ENCODE assay signal across 1 cellular context in the genomic region with DNA sequence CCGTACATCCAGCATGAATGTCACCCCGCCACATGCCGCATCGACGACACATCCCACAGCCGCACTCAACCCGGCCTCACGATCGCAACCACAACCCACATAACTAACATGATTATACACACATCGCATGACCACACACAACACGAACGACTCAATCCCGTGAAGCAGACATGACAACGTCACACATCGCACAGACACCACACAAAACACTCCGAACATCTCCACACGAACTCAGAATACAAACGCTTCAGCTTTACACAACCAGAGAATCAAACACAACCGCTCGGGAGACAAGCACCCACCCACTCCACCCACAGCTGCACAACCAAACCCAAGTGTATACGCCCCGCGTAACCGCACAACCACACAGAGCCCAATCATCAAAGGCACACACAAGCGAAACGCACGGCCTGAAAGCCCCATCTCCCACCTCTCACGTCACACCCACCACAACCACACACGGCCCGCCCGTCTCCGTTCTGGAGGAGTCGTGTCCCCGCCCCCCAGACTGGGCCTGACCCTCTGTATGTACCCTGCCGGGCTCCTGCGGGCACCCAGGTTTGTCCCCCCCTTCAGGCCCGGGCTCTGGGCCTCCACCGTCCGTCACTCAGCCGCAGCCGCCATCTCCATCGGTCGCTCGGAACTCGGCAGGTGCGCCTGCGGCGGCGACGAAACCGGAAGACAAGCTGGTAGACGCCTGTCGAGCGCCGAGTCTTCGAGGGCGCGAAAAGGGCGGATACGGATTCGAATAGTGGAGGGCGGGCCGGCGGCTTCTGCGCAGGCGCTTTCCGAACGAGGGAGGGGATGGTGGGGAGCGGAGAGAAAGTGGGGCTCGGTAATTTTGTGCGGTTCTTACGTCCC.
TF ChIP-seq lines count a peak whose summit lies in the region.

A gene (minus strand): TSS at position 646 of the 861 bp plus-strand sequence. CDS start 3,028 bp downstream, outside the sequence.

TF ChIP-seq in HepG2, 621 proteins besides CTCF, POLR2A, EP300 and RAD21 (continued from another document and continues in another):
- TF ChIP-seq, protein P1, sequence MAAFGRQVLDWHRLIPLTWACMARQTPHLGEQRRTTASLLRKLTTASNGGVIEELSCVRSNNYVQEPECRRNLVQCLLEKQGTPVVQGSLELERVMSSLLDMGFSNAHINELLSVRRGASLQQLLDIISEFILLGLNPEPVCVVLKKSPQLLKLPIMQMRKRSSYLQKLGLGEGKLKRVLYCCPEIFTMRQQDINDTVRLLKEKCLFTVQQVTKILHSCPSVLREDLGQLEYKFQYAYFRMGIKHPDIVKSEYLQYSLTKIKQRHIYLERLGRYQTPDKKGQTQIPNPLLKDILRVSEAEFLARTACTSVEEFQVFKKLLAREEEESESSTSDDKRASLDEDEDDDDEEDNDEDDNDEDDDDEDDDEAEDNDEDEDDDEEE (CRISPR knock-in tag; IDR thresholded peaks at IDR 0.05), result no peak
- TF ChIP-seq SP2 (CRISPR knock-in tag; IDR thresholded peaks at IDR 0.05), result peak; percentile 68
- TF ChIP-seq, protein P2, sequence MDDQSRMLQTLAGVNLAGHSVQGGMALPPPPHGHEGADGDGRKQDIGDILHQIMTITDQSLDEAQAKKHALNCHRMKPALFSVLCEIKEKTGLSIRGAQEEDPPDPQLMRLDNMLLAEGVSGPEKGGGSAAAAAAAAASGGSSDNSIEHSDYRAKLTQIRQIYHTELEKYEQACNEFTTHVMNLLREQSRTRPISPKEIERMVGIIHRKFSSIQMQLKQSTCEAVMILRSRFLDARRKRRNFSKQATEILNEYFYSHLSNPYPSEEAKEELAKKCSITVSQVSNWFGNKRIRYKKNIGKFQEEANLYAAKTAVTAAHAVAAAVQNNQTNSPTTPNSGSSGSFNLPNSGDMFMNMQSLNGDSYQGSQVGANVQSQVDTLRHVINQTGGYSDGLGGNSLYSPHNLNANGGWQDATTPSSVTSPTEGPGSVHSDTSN (CRISPR knock-in tag; IDR thresholded peaks at IDR 0.05; ENCODE audit: borderline replicate concordance), result 0 out of 2 replicates have a peak, but pooled peaks have one; percentile 47
- TF ChIP-seq ZNF343 (CRISPR knock-in tag; IDR thresholded peaks at IDR 0.05), result no peak
- TF ChIP-seq, protein P3, sequence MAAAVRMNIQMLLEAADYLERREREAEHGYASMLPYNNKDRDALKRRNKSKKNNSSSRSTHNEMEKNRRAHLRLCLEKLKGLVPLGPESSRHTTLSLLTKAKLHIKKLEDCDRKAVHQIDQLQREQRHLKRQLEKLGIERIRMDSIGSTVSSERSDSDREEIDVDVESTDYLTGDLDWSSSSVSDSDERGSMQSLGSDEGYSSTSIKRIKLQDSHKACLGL (CRISPR knock-in tag; IDR thresholded peaks at IDR 0.05), result peak; percentile 20; the same call in 1 of the 2 replicates
- TF ChIP-seq AGO2 (optimal IDR thresholded peaks at IDR 0.05; ENCODE audit: low read depth, low read length), result no peak
- TF ChIP-seq, protein P4, sequence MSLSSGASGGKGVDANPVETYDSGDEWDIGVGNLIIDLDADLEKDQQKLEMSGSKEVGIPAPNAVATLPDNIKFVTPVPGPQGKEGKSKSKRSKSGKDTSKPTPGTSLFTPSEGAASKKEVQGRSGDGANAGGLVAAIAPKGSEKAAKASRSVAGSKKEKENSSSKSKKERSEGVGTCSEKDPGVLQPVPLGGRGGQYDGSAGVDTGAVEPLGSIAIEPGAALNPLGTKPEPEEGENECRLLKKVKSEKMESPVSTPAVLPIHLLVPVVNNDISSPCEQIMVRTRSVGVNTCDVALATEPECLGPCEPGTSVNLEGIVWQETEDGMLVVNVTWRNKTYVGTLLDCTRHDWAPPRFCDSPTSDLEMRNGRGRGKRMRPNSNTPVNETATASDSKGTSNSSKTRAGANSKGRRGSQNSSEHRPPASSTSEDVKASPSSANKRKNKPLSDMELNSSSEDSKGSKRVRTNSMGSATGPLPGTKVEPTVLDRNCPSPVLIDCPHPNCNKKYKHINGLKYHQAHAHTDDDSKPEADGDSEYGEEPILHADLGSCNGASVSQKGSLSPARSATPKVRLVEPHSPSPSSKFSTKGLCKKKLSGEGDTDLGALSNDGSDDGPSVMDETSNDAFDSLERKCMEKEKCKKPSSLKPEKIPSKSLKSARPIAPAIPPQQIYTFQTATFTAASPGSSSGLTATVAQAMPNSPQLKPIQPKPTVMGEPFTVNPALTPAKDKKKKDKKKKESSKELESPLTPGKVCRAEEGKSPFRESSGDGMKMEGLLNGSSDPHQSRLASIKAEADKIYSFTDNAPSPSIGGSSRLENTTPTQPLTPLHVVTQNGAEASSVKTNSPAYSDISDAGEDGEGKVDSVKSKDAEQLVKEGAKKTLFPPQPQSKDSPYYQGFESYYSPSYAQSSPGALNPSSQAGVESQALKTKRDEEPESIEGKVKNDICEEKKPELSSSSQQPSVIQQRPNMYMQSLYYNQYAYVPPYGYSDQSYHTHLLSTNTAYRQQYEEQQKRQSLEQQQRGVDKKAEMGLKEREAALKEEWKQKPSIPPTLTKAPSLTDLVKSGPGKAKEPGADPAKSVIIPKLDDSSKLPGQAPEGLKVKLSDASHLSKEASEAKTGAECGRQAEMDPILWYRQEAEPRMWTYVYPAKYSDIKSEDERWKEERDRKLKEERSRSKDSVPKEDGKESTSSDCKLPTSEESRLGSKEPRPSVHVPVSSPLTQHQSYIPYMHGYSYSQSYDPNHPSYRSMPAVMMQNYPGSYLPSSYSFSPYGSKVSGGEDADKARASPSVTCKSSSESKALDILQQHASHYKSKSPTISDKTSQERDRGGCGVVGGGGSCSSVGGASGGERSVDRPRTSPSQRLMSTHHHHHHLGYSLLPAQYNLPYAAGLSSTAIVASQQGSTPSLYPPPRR (CRISPR knock-in tag; IDR thresholded peaks at IDR 0.05; ENCODE audit: borderline replicate concordance), result peak; percentile 48; the same call in 1 of the 2 replicates
- peak; percentile 93 for TF ChIP-seq ZNF350 (CRISPR knock-in tag; IDR thresholded peaks at IDR 0.05; ENCODE audit: borderline replicate concordance, low read depth)
- no peak for TF ChIP-seq SOX6 (IDR thresholded peaks at IDR 0.05)
- TF ChIP-seq SOX6 (CRISPR knock-in tag; IDR thresholded peaks at IDR 0.05), result peak; percentile 70
- peak; percentile 40; the same call in 1 of the 2 replicates for TF ChIP-seq ZNF629 (CRISPR knock-in tag; conservative IDR thresholded peaks at IDR 0.05)
- TF ChIP-seq, protein P5, sequence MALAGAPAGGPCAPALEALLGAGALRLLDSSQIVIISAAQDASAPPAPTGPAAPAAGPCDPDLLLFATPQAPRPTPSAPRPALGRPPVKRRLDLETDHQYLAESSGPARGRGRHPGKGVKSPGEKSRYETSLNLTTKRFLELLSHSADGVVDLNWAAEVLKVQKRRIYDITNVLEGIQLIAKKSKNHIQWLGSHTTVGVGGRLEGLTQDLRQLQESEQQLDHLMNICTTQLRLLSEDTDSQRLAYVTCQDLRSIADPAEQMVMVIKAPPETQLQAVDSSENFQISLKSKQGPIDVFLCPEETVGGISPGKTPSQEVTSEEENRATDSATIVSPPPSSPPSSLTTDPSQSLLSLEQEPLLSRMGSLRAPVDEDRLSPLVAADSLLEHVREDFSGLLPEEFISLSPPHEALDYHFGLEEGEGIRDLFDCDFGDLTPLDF (CRISPR knock-in tag; IDR thresholded peaks at IDR 0.05), result peak; percentile 99
- TF ChIP-seq HIVEP1 (CRISPR knock-in tag; IDR thresholded peaks at IDR 0.05), result peak; percentile 53; the same call in 1 of the 2 replicates
- TF ChIP-seq, protein P6, sequence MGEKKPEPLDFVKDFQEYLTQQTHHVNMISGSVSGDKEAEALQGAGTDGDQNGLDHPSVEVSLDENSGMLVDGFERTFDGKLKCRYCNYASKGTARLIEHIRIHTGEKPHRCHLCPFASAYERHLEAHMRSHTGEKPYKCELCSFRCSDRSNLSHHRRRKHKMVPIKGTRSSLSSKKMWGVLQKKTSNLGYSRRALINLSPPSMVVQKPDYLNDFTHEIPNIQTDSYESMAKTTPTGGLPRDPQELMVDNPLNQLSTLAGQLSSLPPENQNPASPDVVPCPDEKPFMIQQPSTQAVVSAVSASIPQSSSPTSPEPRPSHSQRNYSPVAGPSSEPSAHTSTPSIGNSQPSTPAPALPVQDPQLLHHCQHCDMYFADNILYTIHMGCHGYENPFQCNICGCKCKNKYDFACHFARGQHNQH (CRISPR knock-in tag; IDR thresholded peaks at IDR 0.05), result peak; percentile 92
- TF ChIP-seq, protein P7, sequence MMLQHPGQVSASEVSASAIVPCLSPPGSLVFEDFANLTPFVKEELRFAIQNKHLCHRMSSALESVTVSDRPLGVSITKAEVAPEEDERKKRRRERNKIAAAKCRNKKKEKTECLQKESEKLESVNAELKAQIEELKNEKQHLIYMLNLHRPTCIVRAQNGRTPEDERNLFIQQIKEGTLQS (CRISPR knock-in tag; IDR thresholded peaks at IDR 0.05), result peak; percentile 34; the same call in 1 of the 2 replicates
- TF ChIP-seq ZSCAN21 (CRISPR knock-in tag; IDR thresholded peaks at IDR 0.05; ENCODE audit: borderline replicate concordance), result peak; percentile 85
- TF ChIP-seq ZNF616 (CRISPR knock-in tag; IDR thresholded peaks at IDR 0.05; ENCODE audit: low read depth), result no peak; the same call in 1 of the 2 replicates
- TF ChIP-seq, protein P8, sequence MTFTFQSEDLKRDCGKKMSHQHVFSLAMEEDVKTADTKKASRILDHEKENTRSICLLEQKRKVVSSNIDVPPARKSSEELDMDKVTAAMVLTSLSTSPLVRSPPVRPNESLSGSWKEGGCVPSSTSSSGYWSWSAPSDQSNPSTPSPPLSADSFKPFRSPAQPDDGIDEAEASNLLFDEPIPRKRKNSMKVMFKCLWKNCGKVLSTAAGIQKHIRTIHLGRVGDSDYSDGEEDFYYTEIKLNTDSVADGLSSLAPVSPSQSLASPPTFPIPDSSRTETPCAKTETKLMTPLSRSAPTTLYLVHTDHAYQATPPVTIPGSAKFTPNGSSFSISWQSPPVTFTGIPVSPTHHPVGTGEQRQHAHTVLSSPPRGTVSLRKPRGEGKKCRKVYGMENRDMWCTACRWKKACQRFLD (CRISPR knock-in tag; IDR thresholded peaks at IDR 0.05; ENCODE audit: borderline replicate concordance), result no peak; the same call in 1 of the 2 replicates
- TF ChIP-seq ZNF263 (CRISPR knock-in tag; IDR thresholded peaks at IDR 0.05), result 0 out of 2 replicates have a peak, but pooled peaks have one; percentile 33
- TF ChIP-seq ZNF747 (CRISPR knock-in tag; IDR thresholded peaks at IDR 0.05; ENCODE audit: borderline replicate concordance), result no peak; the same call in 1 of the 2 replicates
- TF ChIP-seq XRCC5 (optimal IDR thresholded peaks at IDR 0.05; ENCODE audit: low read length), result peak; percentile 100
- TF ChIP-seq SNAPC2 (CRISPR knock-in tag; IDR thresholded peaks at IDR 0.05), result peak; percentile 83; the same call in 1 of the 2 replicates
- peak; percentile 58; the same call in 1 of the 2 replicates for TF ChIP-seq BRD4 (CRISPR knock-in tag; IDR thresholded peaks at IDR 0.05)
- 0 out of 2 replicates have a peak, but pooled peaks have one; percentile 59 for TF ChIP-seq ZNF720 (CRISPR knock-in tag; IDR thresholded peaks at IDR 0.05)
- TF ChIP-seq, protein P9, sequence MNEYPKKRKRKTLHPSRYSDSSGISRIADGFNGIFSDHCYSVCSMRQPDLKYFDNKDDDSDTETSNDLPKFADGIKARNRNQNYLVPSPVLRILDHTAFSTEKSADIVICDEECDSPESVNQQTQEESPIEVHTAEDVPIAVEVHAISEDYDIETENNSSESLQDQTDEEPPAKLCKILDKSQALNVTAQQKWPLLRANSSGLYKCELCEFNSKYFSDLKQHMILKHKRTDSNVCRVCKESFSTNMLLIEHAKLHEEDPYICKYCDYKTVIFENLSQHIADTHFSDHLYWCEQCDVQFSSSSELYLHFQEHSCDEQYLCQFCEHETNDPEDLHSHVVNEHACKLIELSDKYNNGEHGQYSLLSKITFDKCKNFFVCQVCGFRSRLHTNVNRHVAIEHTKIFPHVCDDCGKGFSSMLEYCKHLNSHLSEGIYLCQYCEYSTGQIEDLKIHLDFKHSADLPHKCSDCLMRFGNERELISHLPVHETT (CRISPR knock-in tag; conservative IDR thresholded peaks at IDR 0.05), result peak; percentile 96
- TF ChIP-seq ZFP36L2 (CRISPR knock-in tag; IDR thresholded peaks at IDR 0.05), result no peak; the same call in 1 of the 2 replicates
- peak; percentile 27; the same call in 1 of the 2 replicates for TF ChIP-seq RCOR2 (CRISPR knock-in tag; IDR thresholded peaks at IDR 0.05)
- no peak for TF ChIP-seq ATRX (CRISPR knock-in tag; IDR thresholded peaks at IDR 0.05; ENCODE audit: borderline replicate concordance)
- peak; percentile 92 for TF ChIP-seq CBFB (CRISPR knock-in tag; IDR thresholded peaks at IDR 0.05)
- no peak for TF ChIP-seq THYN1 (CRISPR knock-in tag; IDR thresholded peaks at IDR 0.05; ENCODE audit: borderline replicate concordance, low read depth)
- TF ChIP-seq MXD4 (CRISPR knock-in tag; IDR thresholded peaks at IDR 0.05), result peak; percentile 75; the same call in 1 of the 2 replicates
- peak; percentile 91 for TF ChIP-seq ZNF44 (CRISPR knock-in tag; IDR thresholded peaks at IDR 0.05)
- TF ChIP-seq, protein P10, sequence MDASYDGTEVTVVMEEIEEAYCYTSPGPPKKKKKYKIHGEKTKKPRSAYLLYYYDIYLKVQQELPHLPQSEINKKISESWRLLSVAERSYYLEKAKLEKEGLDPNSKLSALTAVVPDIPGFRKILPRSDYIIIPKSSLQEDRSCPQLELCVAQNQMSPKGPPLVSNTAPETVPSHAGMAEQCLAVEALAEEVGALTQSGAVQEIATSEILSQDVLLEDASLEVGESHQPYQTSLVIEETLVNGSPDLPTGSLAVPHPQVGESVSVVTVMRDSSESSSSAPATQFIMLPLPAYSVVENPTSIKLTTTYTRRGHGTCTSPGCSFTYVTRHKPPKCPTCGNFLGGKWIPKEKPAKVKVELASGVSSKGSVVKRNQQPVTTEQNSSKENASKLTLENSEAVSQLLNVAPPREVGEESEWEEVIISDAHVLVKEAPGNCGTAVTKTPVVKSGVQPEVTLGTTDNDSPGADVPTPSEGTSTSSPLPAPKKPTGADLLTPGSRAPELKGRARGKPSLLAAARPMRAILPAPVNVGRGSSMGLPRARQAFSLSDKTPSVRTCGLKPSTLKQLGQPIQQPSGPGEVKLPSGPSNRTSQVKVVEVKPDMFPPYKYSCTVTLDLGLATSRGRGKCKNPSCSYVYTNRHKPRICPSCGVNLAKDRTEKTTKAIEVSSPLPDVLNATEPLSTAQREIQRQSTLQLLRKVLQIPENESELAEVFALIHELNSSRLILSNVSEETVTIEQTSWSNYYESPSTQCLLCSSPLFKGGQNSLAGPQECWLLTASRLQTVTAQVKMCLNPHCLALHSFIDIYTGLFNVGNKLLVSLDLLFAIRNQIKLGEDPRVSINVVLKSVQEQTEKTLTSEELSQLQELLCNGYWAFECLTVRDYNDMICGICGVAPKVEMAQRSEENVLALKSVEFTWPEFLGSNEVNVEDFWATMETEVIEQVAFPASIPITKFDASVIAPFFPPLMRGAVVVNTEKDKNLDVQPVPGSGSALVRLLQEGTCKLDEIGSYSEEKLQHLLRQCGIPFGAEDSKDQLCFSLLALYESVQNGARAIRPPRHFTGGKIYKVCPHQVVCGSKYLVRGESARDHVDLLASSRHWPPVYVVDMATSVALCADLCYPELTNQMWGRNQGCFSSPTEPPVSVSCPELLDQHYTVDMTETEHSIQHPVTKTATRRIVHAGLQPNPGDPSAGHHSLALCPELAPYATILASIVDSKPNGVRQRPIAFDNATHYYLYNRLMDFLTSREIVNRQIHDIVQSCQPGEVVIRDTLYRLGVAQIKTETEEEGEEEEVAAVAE (CRISPR knock-in tag; IDR thresholded peaks at IDR 0.05; ENCODE audit: borderline replicate concordance), result peak; percentile 64; the same call in 1 of the 2 replicates
- TF ChIP-seq MTA3 (CRISPR knock-in tag; IDR thresholded peaks at IDR 0.05), result no peak
- peak; percentile 81; the same call in 1 of the 2 replicates for TF ChIP-seq KDM5B (CRISPR knock-in tag; IDR thresholded peaks at IDR 0.05; ENCODE audit: borderline replicate concordance)
- TF ChIP-seq KAT7 (CRISPR knock-in tag; IDR thresholded peaks at IDR 0.05; ENCODE audit: borderline replicate concordance), result peak; percentile 96
- TF ChIP-seq SP1 (IDR thresholded peaks at IDR 0.05), result no peak
- TF ChIP-seq SP1 (CRISPR knock-in tag; IDR thresholded peaks at IDR 0.05), result peak; percentile 95
- peak; percentile 97 for TF ChIP-seq THAP11 (CRISPR knock-in tag; IDR thresholded peaks at IDR 0.05)
